In the genomic region with DNA sequence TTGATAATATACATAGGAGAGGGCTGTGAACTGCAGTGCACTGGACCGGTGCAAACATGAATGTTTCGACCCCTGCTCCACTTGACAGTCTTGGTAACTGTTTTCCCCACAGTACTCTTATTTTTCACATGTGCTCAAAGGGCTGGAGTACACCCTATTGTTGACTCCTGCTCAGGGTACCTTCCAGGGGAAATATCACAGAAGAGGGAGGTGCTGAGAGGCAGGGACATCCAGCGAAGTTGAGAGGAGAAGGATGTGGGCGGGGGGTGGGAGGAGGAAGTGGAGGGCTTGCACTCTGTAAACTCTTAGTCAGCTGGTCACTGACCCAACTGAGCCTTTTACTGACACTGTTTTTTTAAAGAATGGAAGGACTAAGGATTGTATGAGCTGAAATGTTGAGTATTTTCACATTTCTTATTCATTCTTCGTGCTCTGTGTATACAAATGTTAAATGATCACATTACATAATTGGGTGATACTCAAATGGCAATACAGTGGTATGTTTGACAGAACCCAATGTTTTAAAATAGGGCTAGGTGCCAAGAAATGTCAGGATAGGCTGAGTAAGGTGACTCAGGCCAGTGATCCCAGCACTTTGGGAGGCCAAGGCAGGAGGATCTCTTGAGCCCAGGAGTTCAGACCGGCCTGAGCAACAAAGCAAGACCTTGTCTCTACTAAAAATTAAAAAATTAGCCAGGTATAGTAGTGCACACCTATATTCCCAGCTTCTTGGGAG, we compare ENCODE assay signal across 8 cellular contexts. TPM values are rescaled to one million over a fixed set of nuclear protein-coding genes. Genes with fewer than 3 reads are reported as not detected.
A peak's percentile ranks its signal among the peaks of the same experiment; 100 is the strongest.
DNase-seq lines count a peak whose midpoint lies in the region; ATAC-seq, FAIRE-seq and TF ChIP-seq lines count a peak whose summit lies in the region.

No MANE protein-coding gene starts in this region.

- peak in 1 of 3 donors; percentile 79 for DNase-seq in CD4-positive, CD25-positive, alpha-beta regulatory T cell
- no peak for DNase-seq in H9
- peak; percentile 74 for DNase-seq in RPMI8226
- no peak for DNase-seq in Right ventricle myocardium superior
- no peak for DNase-seq in D721Med (ENCODE audit: insufficient read length, low spot score)
- DNase-seq in GM13977 (ENCODE audit: low spot score): no peak

- peaks cover 98% of the 10 kb centered on the region for H3K4me1 ChIP-seq in CD4-positive, CD25-positive, alpha-beta regulatory T cell (ENCODE audit: control insufficient read depth, insufficient read depth, low read length, poor library complexity, severe bottlenecking)
- H3K4me1 ChIP-seq in H9 (ENCODE audit: insufficient read depth, low read length) (peaks cover 10% of the 10 kb centered on the region; the same call in 1 of the 2 replicates), stomach smooth muscle (ENCODE audit: control insufficient read depth, insufficient read depth, low read length) (peaks cover 58% of the 10 kb centered on the region)

- H3K9me3 ChIP-seq in CD4-positive, CD25-positive, alpha-beta regulatory T cell (ENCODE audit: control insufficient read depth in 2 of 2, low read length in 2 of 2): no peaks in the 10 kb centered on the region
- H3K9me3 ChIP-seq in H9 (ENCODE audit: control insufficient read depth, low read depth, low read length): no peaks in the 10 kb centered on the region
- H3K9me3 ChIP-seq in stomach smooth muscle (ENCODE audit: control insufficient read depth in 2 of 2, low read length in 2 of 2): no peaks in the 10 kb centered on the region

- H3K9me3 Mint-ChIP-seq in CD4-positive, CD25-positive, alpha-beta regulatory T cell: peaks cover 0 to 1% (median 0%) of the 10 kb centered on the region in 7 donors
- H3K9me3 Mint-ChIP-seq in H9: no peaks in the 10 kb centered on the region

- H3K4me1 Mint-ChIP-seq in CD4-positive, CD25-positive, alpha-beta regulatory T cell: peaks cover 13 to 97% (median 84%) of the 10 kb centered on the region in 4 donors
- peaks cover 83 to 84% of the 10 kb centered on the region in 2 experiments for H3K4me1 Mint-ChIP-seq in H9

- H3T11ph ChIP-seq in H9 (ENCODE audit: low read length): no peak overlapping the region

- H3K4me2 ChIP-seq in H9 (ENCODE audit: insufficient read depth, insufficient read length, low read length): peak overlapping the region; percentile 2

- peak overlapping the region; percentile 49 to 72 (median 68) for H3K4me3 Mint-ChIP-seq in CD4-positive, CD25-positive, alpha-beta regulatory T cell
- peak overlapping the region in 1 of 2 experiments; percentile 59; a peak in 2 of 5 replicates for H3K4me3 Mint-ChIP-seq in H9

- TF ChIP-seq CTCF in H9 (conservative IDR thresholded peaks at IDR 0.05) (no peak), D721Med (IDR thresholded peaks at IDR 0.05; ENCODE audit: insufficient read depth, missing control alignments) (no peak), GM13977 (IDR thresholded peaks at IDR 0.05; ENCODE audit: extremely low read depth, insufficient read depth, missing control alignments) (no peak)

- no peak overlapping the region for H2BK5ac ChIP-seq in H9 (ENCODE audit: insufficient read length, low read length)

- H2BK15ac ChIP-seq in H9 (ENCODE audit: low read depth, low read length): no peak overlapping the region

- no peak overlapping the region for H2BK20ac ChIP-seq in H9 (ENCODE audit: low read depth, low read length, poor library complexity, severe bottlenecking)

- no peak overlapping the region for H3K23ac ChIP-seq in H9 (ENCODE audit: insufficient read length, low read depth, low read length)

- peak overlapping the region; percentile 76 for H3K27ac ChIP-seq in CD4-positive, CD25-positive, alpha-beta regulatory T cell (ENCODE audit: insufficient read depth, low read length, poor library complexity, severe bottlenecking)
- H3K27ac ChIP-seq in H9 (ENCODE audit: insufficient read length, low read depth, low read length) (no peak overlapping the region), stomach smooth muscle (ENCODE audit: low read length) (peak overlapping the region; percentile 11)

- H3K56ac ChIP-seq in H9 (ENCODE audit: insufficient read length, low read depth, low read length): no peak overlapping the region

- WGBS in H9 (ENCODE audit: extremely low coverage, insufficient read length, low lambda C conversion rate): no CpG with 5 or more reads among the region's 6 CpGs

- intact Hi-C loops in Right ventricle myocardium superior (cut with DNase I): no loop called here

- no peak overlapping the region for H4K91ac ChIP-seq in H9 (ENCODE audit: insufficient read length, low read depth, low read length)

- no peaks in the 10 kb centered on the region for H4K20me1 ChIP-seq in H9 (ENCODE audit: control insufficient read depth, insufficient read depth, insufficient read length)

- peak overlapping the region; percentile 55 for H3K4me3 ChIP-seq in CD4-positive, CD25-positive, alpha-beta regulatory T cell (ENCODE audit: low read depth, low read length)
- no peak overlapping the region for H3K4me3 ChIP-seq in stomach smooth muscle (ENCODE audit: low read length in 2 of 2)

- no peaks in the 10 kb centered on the region for H3K23me2 ChIP-seq in H9 (ENCODE audit: insufficient read length, low read depth, low read length, poor library complexity, severe bottlenecking)

- H2AFZ ChIP-seq in H9 (ENCODE audit: low read length): no peak overlapping the region

- H3K9ac ChIP-seq in H9 (ENCODE audit: extremely low read depth, insufficient read length, low read length) (no peak overlapping the region), stomach smooth muscle (ENCODE audit: low read length in 2 of 2) (no peak overlapping the region)

- H3K79me1 ChIP-seq in H9 (ENCODE audit: insufficient read depth, low read depth, low read length, poor library complexity, severe bottlenecking): peaks cover 16% of the 10 kb centered on the region

- peak; percentile 25 to 40 for ATAC-seq in CD4-positive, CD25-positive, alpha-beta regulatory T cell (ENCODE audit: low read depth in 2 of 2)
- ATAC-seq in Right ventricle myocardium superior (ENCODE audit: poor library complexity): peak; percentile 69
- no peak for ATAC-seq in HG03097 (IDR thresholded peaks at IDR 0.05; ENCODE audit: low FRiP score, unreplicated experiment)

- H3K27ac Mint-ChIP-seq in CD4-positive, CD25-positive, alpha-beta regulatory T cell: peak overlapping the region; percentile 85 to 92 (median 87)
- peak overlapping the region; percentile 65 to 94 (median 91) for H3K27ac Mint-ChIP-seq in H9

- peaks cover 28% of the 10 kb centered on the region for H3K36me3 Mint-ChIP-seq in CD4-positive, CD25-positive, alpha-beta regulatory T cell
- peaks cover 8 to 21% (median 20%) of the 10 kb centered on the region in 3 experiments for H3K36me3 Mint-ChIP-seq in H9 (ENCODE audit: insufficient read depth in 1 of 3, low read depth in 3 of 3)

- no peak overlapping the region for H2AK5ac ChIP-seq in H9 (ENCODE audit: insufficient read length, low read length)

- no peak overlapping the region for H2BK120ac ChIP-seq in H9 (ENCODE audit: low read depth, low read length, poor library complexity, severe bottlenecking)

- H4K8ac ChIP-seq in H9 (replicated peaks; ENCODE audit: insufficient read length, low read depth, low read length): no peak overlapping the region

- H3K27me3 Mint-ChIP-seq in CD4-positive, CD25-positive, alpha-beta regulatory T cell: no peaks in the 10 kb centered on the region
- no peaks in the 10 kb centered on the region for H3K27me3 Mint-ChIP-seq in H9 (ENCODE audit: low read depth)

- H3K36me3 ChIP-seq in CD4-positive, CD25-positive, alpha-beta regulatory T cell (ENCODE audit: control insufficient read depth, insufficient read depth, low read length): peaks cover 11% of the 10 kb centered on the region
- no peaks in the 10 kb centered on the region for H3K36me3 ChIP-seq in stomach smooth muscle (ENCODE audit: control insufficient read depth in 2 of 2, insufficient read depth in 2 of 2, low read length in 2 of 2)

- H3K79me2 ChIP-seq in H9 (ENCODE audit: insufficient read depth, low read length): peaks cover 3% of the 10 kb centered on the region; the same call in 1 of the 2 replicates

- H3K27me3 ChIP-seq in CD4-positive, CD25-positive, alpha-beta regulatory T cell (ENCODE audit: control insufficient read depth, insufficient read depth, low read length): no peaks in the 10 kb centered on the region
- H3K27me3 ChIP-seq in H9 (ENCODE audit: insufficient read depth, low read length): no peaks in the 10 kb centered on the region
- H3K27me3 ChIP-seq in stomach smooth muscle (ENCODE audit: control insufficient read depth in 1 of 2, insufficient read depth in 2 of 2, low read length in 2 of 2): no peaks in the 10 kb centered on the region

- H3K4ac ChIP-seq in H9 (ENCODE audit: low read depth, low read length): no peak overlapping the region

- no peak overlapping the region for H2BK12ac ChIP-seq in H9 (ENCODE audit: insufficient read length, low read depth, low read length)

- H4K5ac ChIP-seq in H9 (ENCODE audit: insufficient read length, low read depth, low read length): no peak overlapping the region

- no peak overlapping the region for H3K18ac ChIP-seq in H9 (ENCODE audit: insufficient read length, low read depth, low read length)

- no peak for FAIRE-seq in D721Med (lab: Jason Lieb, UNC)

- in situ Hi-C loops in GM13977 (cut with MboI; ENCODE audit: low pct_unique_long_range_greater_than_20kb, low sequenced_read_pairs, unreplicated experiment): no loop called here

- no peak overlapping the region for H3K14ac ChIP-seq in H9 (ENCODE audit: insufficient read depth, low read length)

RNA-seq across cellular contexts. Expression of gene INPP4A, which starts 10.0 kb away (rescaled TPM):
- 106 TPM for total RNA-seq in CD4-positive, CD25-positive, alpha-beta regulatory T cell
- polyA plus RNA-seq in CD4-positive, CD25-positive, alpha-beta regulatory T cell: 10 to 100 TPM; 27.9 to 36.3 (median 30.7) TPM
- total RNA-seq in H9 (2021) (55.2 and 55.3 TPM in 2 replicates), Right ventricle myocardium superior (16.8 TPM)
